ENCODE assay signal across 20 cellular contexts in genomic region chr11:75078233-75078632, GRCh38. TPM values are rescaled to one million over a fixed set of nuclear protein-coding genes. Genes with fewer than 3 reads are reported as not detected.
DNase-seq lines count a peak whose midpoint lies in the region; ATAC-seq and TF ChIP-seq lines count a peak whose summit lies in the region.
"Had no signal": no experiment of that assay in that cellular context is flagged by ENCODE, and none has a peak within 500 bp of the region (broad histone marks: within the 10 kb centered on the region; RNA-seq: fewer than 3 reads in every experiment).

No MANE protein-coding gene starts in this region.

- H3K27ac ChIP-seq in SJCRH30 (no peak overlapping the region), lower lobe of right lung (no peak overlapping the region), suprapubic skin (no peak overlapping the region), heart right ventricle (no peak overlapping the region)

- H3K27me3 ChIP-seq in SJCRH30 (no peaks in the 10 kb centered on the region), lower lobe of right lung (ENCODE audit: low read depth) (peaks cover 4% of the 10 kb centered on the region), suprapubic skin (peaks cover 5% of the 10 kb centered on the region), heart right ventricle (peaks cover 0 to 29% (median 5%) of the 10 kb centered on the region in 7 donors)

- ATAC-seq in lower lobe of right lung (no peak), heart right ventricle (no peak), HG02938 (IDR thresholded peaks at IDR 0.05; ENCODE audit: unreplicated experiment) (no peak)
- ATAC-seq: effector memory CD8-positive, alpha-beta T cell; left lobe of liver; right cardiac atrium; stimulated activated naive CD8-positive, alpha-beta T cell treated with anti-CD3 and anti-CD28 coated beads, Interleukin-15, amount 100 ng/mL, for 72 hours had no signal

- H3K27ac Mint-ChIP-seq in HFFc6 = no peak overlapping the region
- H3K27ac Mint-ChIP-seq: activated B cell treated with CpG ODN at 0.5 μM for 24 hours; CD8-positive, alpha-beta memory T cell; effector memory CD8-positive, alpha-beta T cell; stimulated activated naive CD8-positive, alpha-beta T cell treated with anti-CD3 and anti-CD28 coated beads, Interleukin-15, amount 100 ng/mL, for 72 hours had no signal

- H3K4me1 Mint-ChIP-seq in HFFc6 (ENCODE audit: low read depth) = peaks cover 11% of the 10 kb centered on the region
- H3K4me1 Mint-ChIP-seq: activated B cell treated with CpG ODN at 0.5 μM for 24 hours; CD8-positive, alpha-beta memory T cell; central memory CD8-positive, alpha-beta T cell; stimulated activated naive CD8-positive, alpha-beta T cell treated with anti-CD3 and anti-CD28 coated beads, Interleukin-15, amount 100 ng/mL, for 72 hours had no signal

- TF ChIP-seq CTCF in AG10803 (conservative IDR thresholded peaks at IDR 0.05; ENCODE audit: low read length) (no peak), HFFc6 (IDR thresholded peaks at IDR 0.05) (no peak), lower lobe of right lung (IDR thresholded peaks at IDR 0.05) (no peak), suprapubic skin (IDR thresholded peaks at IDR 0.05) (no peak), heart right ventricle (IDR thresholded peaks at IDR 0.05) (no peak)

- TF ChIP-seq EP300 in suprapubic skin (IDR thresholded peaks at IDR 0.05) = no peak

- H3K36me3 ChIP-seq in SJCRH30 = no peaks in the 10 kb centered on the region
- no peaks in the 10 kb centered on the region for H3K36me3 ChIP-seq in lower lobe of right lung
- no peaks in the 10 kb centered on the region for H3K36me3 ChIP-seq in suprapubic skin
- no peaks in the 10 kb centered on the region for H3K36me3 ChIP-seq in heart right ventricle

- 59% methylated on average over 2 of the region's 2 CpGs for WGBS in suprapubic skin
- WGBS in heart right ventricle, 2 donors = 87% methylated on average over 2 of the region's 2 CpGs

- no peak overlapping the region for H3K4me3 Mint-ChIP-seq in HFFc6
- H3K4me3 Mint-ChIP-seq: activated B cell treated with CpG ODN at 0.5 μM for 24 hours; CD8-positive, alpha-beta memory T cell; central memory CD8-positive, alpha-beta T cell; effector memory CD8-positive, alpha-beta T cell; stimulated activated naive CD8-positive, alpha-beta T cell treated with anti-CD3 and anti-CD28 coated beads, Interleukin-15, amount 100 ng/mL, for 72 hours had no signal

- H3K4me1 ChIP-seq in SJCRH30 = peaks cover 14% of the 10 kb centered on the region
- H3K4me1 ChIP-seq in lower lobe of right lung = no peaks in the 10 kb centered on the region
- H3K4me1 ChIP-seq in suprapubic skin = no peaks in the 10 kb centered on the region
- no peaks in the 10 kb centered on the region for H3K4me1 ChIP-seq in heart right ventricle

- H3K9me3 ChIP-seq in SJCRH30 (replicated peaks) (no peaks in the 10 kb centered on the region), lower lobe of right lung (no peaks in the 10 kb centered on the region), suprapubic skin (no peaks in the 10 kb centered on the region), heart right ventricle (no peaks in the 10 kb centered on the region)

- no peak overlapping the region for H3K4me3 ChIP-seq in AG10803 (ENCODE audit: low read length)
- no peak overlapping the region for H3K4me3 ChIP-seq in SJCRH30
- no peak overlapping the region for H3K4me3 ChIP-seq in lower lobe of right lung
- H3K4me3 ChIP-seq in suprapubic skin = no peak overlapping the region
- no peak overlapping the region for H3K4me3 ChIP-seq in heart right ventricle

- no peak for TF ChIP-seq POLR2A in suprapubic skin (IDR thresholded peaks at IDR 0.05)

- peaks cover 12% of the 10 kb centered on the region for H3K27me3 Mint-ChIP-seq in HFFc6 (ENCODE audit: insufficient read depth)

- H3K36me3 Mint-ChIP-seq in HFFc6 (ENCODE audit: low read depth) = no peaks in the 10 kb centered on the region
- H3K36me3 Mint-ChIP-seq: CD8-positive, alpha-beta memory T cell had no signal

- intact Hi-C loops in lower lobe of right lung (cut with DNase I) (no loop called here), heart right ventricle (cut with DNase I) (no loop called here)

- H3K9me3 Mint-ChIP-seq in HFFc6 = no peaks in the 10 kb centered on the region
- H3K9me3 Mint-ChIP-seq: activated B cell treated with CpG ODN at 0.5 μM for 24 hours; CD8-positive, alpha-beta memory T cell; central memory CD8-positive, alpha-beta T cell; effector memory CD8-positive, alpha-beta T cell; stimulated activated naive CD8-positive, alpha-beta T cell treated with anti-CD3 and anti-CD28 coated beads, Interleukin-15, amount 100 ng/mL, for 72 hours had no signal

- DNase-seq in AG10803 (ENCODE audit: low read depth) = peak; percentile 15
- peak; percentile 64 for DNase-seq in HFFc6
- peak; percentile 27 to 43 for DNase-seq in SJCRH30
- peak; percentile 89 for DNase-seq in glomerular visceral epithelial cell (ENCODE audit: extremely low spot score)
- no peak for DNase-seq in lower lobe of right lung
- DNase-seq in suprapubic skin (ENCODE audit: low spot score in 2 of 2) = no peak
- no peak for DNase-seq in heart right ventricle
- DNase-seq: activated B cell treated with CpG ODN at 0.5 μM for 24 hours; CD8-positive, alpha-beta memory T cell; effector memory CD8-positive, alpha-beta T cell; NCI-H187; NCI-H446; right cardiac atrium; SHP77; stimulated activated naive CD8-positive, alpha-beta T cell treated with anti-CD3 and anti-CD28 coated beads, Interleukin-15, amount 100 ng/mL, for 72 hours; T-helper 2 cell had no signal

RNA-seq across cellular contexts. Expression of gene OR2AT4, which starts 18.4 kb away (rescaled TPM):
- total RNA-seq in HFFc6 (2021; fragmentation: NEBNext Ultra II Directional; extraction: Animal tissue kit (Norgen Biotek cat#: 25700)) = not detected
- not detected in 2 replicates for total RNA-seq in SJCRH30 (2014; rRNA removed; shearing (Covaris generic))
- not detected for total RNA-seq in lower lobe of right lung
- not detected for total RNA-seq in suprapubic skin
- total RNA-seq in heart right ventricle = not detected
- not detected for polyA plus RNA-seq in heart right ventricle
- total RNA-seq: activated B cell treated with CpG ODN at 0.5 μM for 24 hours; CD8-positive, alpha-beta memory T cell; left lobe of liver; right cardiac atrium had no signal
- polyA plus RNA-seq: CD8-positive, alpha-beta memory T cell; right cardiac atrium; urinary bladder had no signal

Comparison
In these comparisons a context has a peak if more than half of its experiments do, and no peak if none do; other contexts are left out.
1. DNase-seq: peak in AG10803 (single experiment), HFFc6 (single experiment), SJCRH30 (2 of 2) and glomerular visceral epithelial cell (single experiment); none in lower lobe of right lung (single experiment), suprapubic skin (0 of 2) and heart right ventricle (0 of 2).